31 cellular contexts compared by ENCODE assay signal in genomic region chrX:47160781-47161180, GRCh38.
"Had no signal": no experiment of that assay in that cellular context is flagged by ENCODE, and none has a peak within 500 bp of the region (broad histone marks: within the 10 kb centered on the region; RNA-seq: fewer than 3 reads in every experiment).

No MANE protein-coding gene starts in this region.

- H3K4me3 Mint-ChIP-seq: activated B cell treated with CpG ODN at 0.5 μM for 24 hours; activated CD4-positive, alpha-beta T cell treated with anti-CD3 and anti-CD28 coated beads for 36 hours; activated CD8-positive, alpha-beta memory T cell treated with anti-CD3 and anti-CD28 coated beads, Interleukin-2, amount 10 ng/mL, durations not matched to agents 7 days and 5 days; activated CD8-positive, alpha-beta T cell treated with anti-CD3 and anti-CD28 coated beads, Interleukin-2, amount 10 ng/mL, durations not matched to agents 7 days and 5 days; activated naive CD4-positive, alpha-beta T cell treated with anti-CD3 and anti-CD28 coated beads, Interleukin-2, amount 50 U/mL, for 24 hours; brain; effector memory CD8-positive, alpha-beta T cell; natural killer cell treated with Interleukin-12 subunit alpha and Interleukin-12 subunit beta and Interleukin-15 and Interleukin-18, amount 100 ng/mL, for 72 hours; stimulated activated naive B cell treated with anti-CD40 and anti-IgM and Interleukin-4, amounts not matched to agents 10 μg/mL and 1 μg/mL and 100 μg/mL, for 72 hours; T-cell; T-helper 2 cell treated with Interferon-gamma antibody and Interleukin-4, amounts not matched to agents 5 μg/mL and 100 μg/mL, for 36 hours had no signal

- H3K27me3 ChIP-seq: ascending aorta, cardiac muscle cell, suprapubic skin, tibial artery, upper lobe of right lung had no signal

- H3K36me3 ChIP-seq: ascending aorta, cardiac muscle cell, upper lobe of right lung had no signal

- H3K27ac ChIP-seq: ascending aorta, cardiac muscle cell, heart right ventricle, left ventricle myocardium inferior, stomach, suprapubic skin, tibial artery, upper lobe of right lung had no signal

- DNase-seq: activated B cell treated with CpG ODN at 0.5 μM for 24 hours; activated CD4-positive, alpha-beta T cell treated with anti-CD3 and anti-CD28 coated beads for 36 hours; activated CD8-positive, alpha-beta memory T cell treated with anti-CD3 and anti-CD28 coated beads, Interleukin-2, amount 10 ng/mL, durations not matched to agents 7 days and 5 days; activated CD8-positive, alpha-beta T cell treated with anti-CD3 and anti-CD28 coated beads, Interleukin-2, amount 10 ng/mL, durations not matched to agents 7 days and 5 days; activated T-cell treated with anti-CD3 and anti-CD28 coated beads, Interleukin-2, amount 50 U/mL, for 48 hours; cortex of kidney; effector memory CD8-positive, alpha-beta T cell; erythroblast; foreskin fibroblast; heart right ventricle; left ventricle myocardium inferior; mesendoderm; mucosa of descending colon; stimulated activated CD4-positive, alpha-beta T cell treated with anti-CD3 and anti-CD28 coated beads, Interleukin-15, amount 100 ng/mL, for 24 hours; stimulated activated CD4-positive, alpha-beta T cell treated with anti-CD3 and anti-CD28 coated beads, Interleukin-2, amount 100 ng/mL, for 24 hours; stimulated activated naive B cell treated with anti-CD40 and anti-IgM and Interleukin-4, amounts not matched to agents 10 μg/mL and 1 μg/mL and 100 μg/mL, for 72 hours; T-cell; tibial artery; upper lobe of right lung had no signal

- H3K4me2 ChIP-seq: smooth muscle cell had no signal

- ATAC-seq: activated CD4-positive, alpha-beta T cell treated with anti-CD3 and anti-CD28 coated beads for 36 hours; activated CD8-positive, alpha-beta memory T cell treated with anti-CD3 and anti-CD28 coated beads, Interleukin-2, amount 10 ng/mL, durations not matched to agents 7 days and 5 days; activated CD8-positive, alpha-beta T cell treated with anti-CD3 and anti-CD28 coated beads, Interleukin-2, amount 10 ng/mL, durations not matched to agents 7 days and 5 days; effector memory CD8-positive, alpha-beta T cell; heart right ventricle; mucosa of descending colon; natural killer cell treated with Interleukin-12 subunit alpha and Interleukin-12 subunit beta and Interleukin-15 and Interleukin-18, amount 100 ng/mL, for 72 hours; stimulated activated naive B cell treated with anti-CD40 and anti-IgM and Interleukin-4, amounts not matched to agents 10 μg/mL and 1 μg/mL and 100 μg/mL, for 72 hours; T-cell; upper lobe of right lung had no signal

- H3K9me3 Mint-ChIP-seq: activated B cell treated with CpG ODN at 0.5 μM for 24 hours; activated naive CD4-positive, alpha-beta T cell treated with anti-CD3 and anti-CD28 coated beads, Interleukin-2, amount 50 U/mL, for 24 hours; activated T-helper 2 cell treated with anti-CD3 and anti-CD28 coated beads, Interferon-gamma antibody, Interleukin-2, Interleukin-4, amounts not matched to agents 10 μg/mL and 5 μg/mL and 100 μg/mL, durations not matched to agents 14 hours and 24 hours and 36 hours; effector memory CD8-positive, alpha-beta T cell; natural killer cell treated with Interleukin-12 subunit alpha and Interleukin-12 subunit beta and Interleukin-15 and Interleukin-18, amount 100 ng/mL, for 72 hours; stimulated activated naive B cell treated with anti-CD40 and anti-IgM and Interleukin-4, amounts not matched to agents 10 μg/mL and 1 μg/mL and 100 μg/mL, for 72 hours; T-cell; T-helper 2 cell treated with Interferon-gamma antibody and Interleukin-4, amounts not matched to agents 5 μg/mL and 100 μg/mL, for 36 hours had no signal

- H3K9me3 ChIP-seq: ascending aorta, left ventricle myocardium inferior, mucosa of descending colon, suprapubic skin, tibial artery, upper lobe of right lung had no signal

- H3K36me3 Mint-ChIP-seq: natural killer cell treated with Interleukin-12 subunit alpha and Interleukin-12 subunit beta and Interleukin-15 and Interleukin-18, amount 100 ng/mL, for 72 hours had no signal

- H3K27me3 Mint-ChIP-seq: activated B cell treated with CpG ODN at 0.5 μM for 24 hours; activated CD4-positive, alpha-beta T cell treated with anti-CD3 and anti-CD28 coated beads for 36 hours; activated CD8-positive, alpha-beta memory T cell treated with anti-CD3 and anti-CD28 coated beads, Interleukin-2, amount 10 ng/mL, durations not matched to agents 7 days and 5 days; activated naive CD4-positive, alpha-beta T cell treated with anti-CD3 and anti-CD28 coated beads, Interleukin-2, amount 50 U/mL, for 24 hours; effector memory CD8-positive, alpha-beta T cell; natural killer cell treated with Interleukin-12 subunit alpha and Interleukin-12 subunit beta and Interleukin-15 and Interleukin-18, amount 100 ng/mL, for 72 hours; progenitor cell of endocrine pancreas; stimulated activated naive B cell treated with anti-CD40 and anti-IgM and Interleukin-4, amounts not matched to agents 10 μg/mL and 1 μg/mL and 100 μg/mL, for 72 hours; T-cell had no signal

- H3K4me1 Mint-ChIP-seq: brain had no signal

- H3K4me1 ChIP-seq: ascending aorta, heart right ventricle, left ventricle myocardium inferior, stomach, suprapubic skin, tibial artery, upper lobe of right lung had no signal

- H3K27ac Mint-ChIP-seq: activated B cell treated with CpG ODN at 0.5 μM for 24 hours; activated CD4-positive, alpha-beta T cell treated with anti-CD3 and anti-CD28 coated beads for 36 hours; activated CD8-positive, alpha-beta memory T cell treated with anti-CD3 and anti-CD28 coated beads, Interleukin-2, amount 10 ng/mL, durations not matched to agents 7 days and 5 days; activated CD8-positive, alpha-beta T cell treated with anti-CD3 and anti-CD28 coated beads, Interleukin-2, amount 10 ng/mL, durations not matched to agents 7 days and 5 days; activated T-helper 2 cell treated with anti-CD3 and anti-CD28 coated beads, Interferon-gamma antibody, Interleukin-2, Interleukin-4, amounts not matched to agents 10 μg/mL and 5 μg/mL and 100 μg/mL, durations not matched to agents 14 hours and 24 hours and 36 hours; natural killer cell treated with Interleukin-12 subunit alpha and Interleukin-12 subunit beta and Interleukin-15 and Interleukin-18, amount 100 ng/mL, for 72 hours; progenitor cell of endocrine pancreas; stimulated activated naive B cell treated with anti-CD40 and anti-IgM and Interleukin-4, amounts not matched to agents 10 μg/mL and 1 μg/mL and 100 μg/mL, for 72 hours; T-cell; T-helper 2 cell treated with Interferon-gamma antibody and Interleukin-4, amounts not matched to agents 5 μg/mL and 100 μg/mL, for 36 hours had no signal

- H3K4me3 ChIP-seq: ascending aorta, cardiac muscle cell, heart right ventricle, left ventricle myocardium inferior, lung, mucosa of descending colon, smooth muscle cell, stomach, suprapubic skin, tibial artery, upper lobe of right lung had no signal
